In the genomic region with DNA sequence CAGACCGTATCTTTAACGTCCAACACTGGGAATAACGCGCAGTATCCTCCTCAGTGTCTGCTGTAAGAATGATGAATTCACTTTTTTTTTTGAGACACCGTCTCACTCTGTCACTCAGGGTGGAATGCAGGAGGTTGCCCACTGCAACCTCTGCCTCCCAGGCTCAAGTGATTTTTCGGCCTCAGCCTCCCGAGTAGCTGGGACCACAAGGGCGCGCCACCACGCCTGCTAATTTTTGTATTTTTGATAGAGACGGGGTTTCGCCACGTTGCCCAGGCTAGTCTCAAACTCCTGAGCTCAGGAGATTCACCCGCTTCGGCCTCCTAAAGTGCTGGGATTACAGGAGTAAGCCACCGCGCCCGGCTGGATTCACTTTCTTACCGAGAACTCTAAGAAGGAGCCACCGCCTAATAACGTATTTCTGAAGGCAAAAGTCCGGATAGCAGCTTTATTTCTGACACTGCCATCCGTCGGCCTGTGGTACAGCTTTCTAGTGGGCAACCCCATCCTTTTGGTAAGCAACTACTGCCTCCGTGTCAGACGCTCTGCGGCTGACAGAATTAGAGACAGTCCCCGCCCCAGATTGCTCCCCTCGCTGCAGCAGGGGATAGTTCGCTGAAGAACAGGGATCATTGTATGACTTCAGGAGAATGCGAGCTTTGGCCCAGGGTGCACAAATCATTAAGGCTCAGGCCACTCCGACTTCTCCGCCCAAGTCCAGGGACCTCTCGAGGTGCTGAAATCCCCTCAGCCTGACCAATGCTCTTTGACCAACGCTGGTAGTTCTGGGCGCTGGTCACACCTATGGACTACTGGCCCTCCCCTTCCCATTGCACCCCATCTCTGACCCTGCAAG, we compare ENCODE assay signal across 8 cellular contexts. TPM values are rescaled to one million over a fixed set of nuclear protein-coding genes. Genes with fewer than 3 reads are reported as not detected.
DNase-seq lines count a peak whose midpoint lies in the region; ATAC-seq and TF ChIP-seq lines count a peak whose summit lies in the region.

No MANE protein-coding gene starts in this region.

- DNase-seq in A172 (ENCODE audit: low spot score) (peak; percentile 43), astrocyte of the spinal cord (ENCODE audit: low read depth, low spot score) (peak; percentile 61), iPS-NIHi7 (ENCODE audit: extremely low spot score) (peak; percentile 45), NCI-H446 treated with DMSO at 0.1 percent for 48 hours (lab: John Stamatoyannopoulos, UW) (no peak)
- no peak for DNase-seq in stimulated activated effector memory CD8-positive, alpha-beta T cell treated with anti-CD3 and anti-CD28 coated beads, Interleukin-12 subunit alpha, Interleukin-12 subunit beta, amount 100 ng/mL, for 72 hours (ENCODE audit: low spot score in 2 of 2)

- no peaks in the 10 kb centered on the region for H3K27me3 ChIP-seq in KMS-11 (ENCODE audit: insufficient read depth, low read depth)

- H3K4me1 Mint-ChIP-seq in stimulated activated effector memory CD8-positive, alpha-beta T cell treated with anti-CD3 and anti-CD28 coated beads, Interleukin-12 subunit alpha, Interleukin-12 subunit beta, amount 100 ng/mL, for 72 hours, result peaks cover 32% of the 10 kb centered on the region

- H3K36me3 ChIP-seq in KMS-11 (ENCODE audit: insufficient read depth), result peaks cover 13% of the 10 kb centered on the region; the same call in 1 of the 2 replicates

- H3K9me3 Mint-ChIP-seq in stimulated activated effector memory CD8-positive, alpha-beta T cell treated with anti-CD3 and anti-CD28 coated beads, Interleukin-12 subunit alpha, Interleukin-12 subunit beta, amount 100 ng/mL, for 72 hours, result no peaks in the 10 kb centered on the region

- H3K36me3 Mint-ChIP-seq in stimulated activated effector memory CD8-positive, alpha-beta T cell treated with anti-CD3 and anti-CD28 coated beads, Interleukin-12 subunit alpha, Interleukin-12 subunit beta, amount 100 ng/mL, for 72 hours, result peaks cover 52% of the 10 kb centered on the region

- peak overlapping the region; percentile 57; the same call in 1 of the 2 replicates for H3K9ac ChIP-seq in KMS-11

- in situ Hi-C loops in astrocyte of the spinal cord (cut with HindIII; ENCODE audit: low sequenced_read_pairs), result no loop called here

- H3K4me3 ChIP-seq in KMS-11 (IDR thresholded peaks at IDR 0.05; ENCODE audit: insufficient read depth, low read depth, low read length) (no peak overlapping the region), astrocyte of the spinal cord (ENCODE audit: low read depth, low read length) (peak overlapping the region; percentile 86)

- peak overlapping the region; percentile 26 for H3K4me2 ChIP-seq in KMS-11

- H4K20me1 ChIP-seq in KMS-11 (ENCODE audit: insufficient read depth), result no peaks in the 10 kb centered on the region

- peaks cover 27% of the 10 kb centered on the region for H3K79me2 ChIP-seq in KMS-11 (ENCODE audit: insufficient read depth, low read depth)

- peak overlapping the region; percentile 96 for H3K4me3 Mint-ChIP-seq in stimulated activated effector memory CD8-positive, alpha-beta T cell treated with anti-CD3 and anti-CD28 coated beads, Interleukin-12 subunit alpha, Interleukin-12 subunit beta, amount 100 ng/mL, for 72 hours

- H3K4me1 ChIP-seq in KMS-11 (ENCODE audit: low read depth, poor library complexity, severe bottlenecking), result peaks cover 9% of the 10 kb centered on the region

- H3K27ac Mint-ChIP-seq in stimulated activated effector memory CD8-positive, alpha-beta T cell treated with anti-CD3 and anti-CD28 coated beads, Interleukin-12 subunit alpha, Interleukin-12 subunit beta, amount 100 ng/mL, for 72 hours, result peak overlapping the region; percentile 97

- TF ChIP-seq CTCF in KMS-11 (conservative IDR thresholded peaks at IDR 0.05; ENCODE audit: low read depth, low read length), result no peak
- no peak for TF ChIP-seq CTCF in astrocyte of the spinal cord (IDR thresholded peaks at IDR 0.05; ENCODE audit: low read depth, low read length)

- H3K27ac ChIP-seq in KMS-11, result peak overlapping the region; percentile 72; the same call in 1 of the 2 replicates

- ATAC-seq in GM18907 (IDR thresholded peaks at IDR 0.05; ENCODE audit: unreplicated experiment) (peak; percentile 13), GM21786 (IDR thresholded peaks at IDR 0.05; ENCODE audit: unreplicated experiment) (no peak)
- peak; percentile 26 for ATAC-seq in stimulated activated effector memory CD8-positive, alpha-beta T cell treated with anti-CD3 and anti-CD28 coated beads, Interleukin-12 subunit alpha, Interleukin-12 subunit beta, amount 100 ng/mL, for 72 hours

- peak overlapping the region; percentile 88 for H2AFZ ChIP-seq in KMS-11 (ENCODE audit: low read depth)

RNA-seq across cellular contexts. Expression of a gene that starts 0.6 kb away (rescaled TPM):
- total RNA-seq in A172 (2014; rRNA removed; shearing (Covaris generic)), result 8.1 and 8.3 TPM in 2 replicates

RNA-seq across cellular contexts. Expression of a gene that starts 5.0 kb away (rescaled TPM):
- total RNA-seq in A172 (2014; rRNA removed; shearing (Covaris generic)), result 2,746 and 3,389 TPM in 2 replicates

Comparison
In these comparisons a context has a peak if more than half of its experiments do, and no peak if none do; other contexts are left out.
1. DNase-seq: peak in A172 (single experiment), astrocyte of the spinal cord (single experiment) and iPS-NIHi7 (single experiment); none in stimulated activated effector memory CD8-positive, alpha-beta T cell treated with anti-CD3 and anti-CD28 coated beads, Interleukin-12 subunit alpha, Interleukin-12 subunit beta, amount 100 ng/mL, for 72 hours (0 of 2) and NCI-H446 treated with DMSO at 0.1 percent for 48 hours (single experiment).